In the genomic region with DNA sequence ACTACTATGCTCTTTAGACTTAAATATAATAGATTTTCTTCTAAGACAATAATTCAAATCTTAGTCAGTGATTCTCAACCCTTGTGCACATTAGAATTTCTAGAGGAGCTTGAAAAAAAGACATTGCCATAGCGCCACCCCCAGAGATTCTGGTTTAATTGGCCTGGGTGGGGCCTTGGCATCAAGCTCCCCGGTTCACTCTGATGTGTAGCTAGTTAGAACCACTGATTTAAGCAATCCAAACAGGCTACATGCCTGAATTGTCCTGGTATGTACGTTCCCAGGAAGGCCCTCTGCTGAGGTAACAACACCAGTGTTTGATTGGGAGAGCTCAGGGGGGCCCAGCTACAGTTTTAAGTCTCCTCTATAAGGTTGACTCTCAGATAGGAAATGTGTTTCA, we compare ENCODE assay signal across 11 cellular contexts. TPM values are rescaled to one million over a fixed set of nuclear protein-coding genes. Genes with fewer than 3 reads are reported as not detected.
A peak's percentile ranks its signal among the peaks of the same experiment; 100 is the strongest.
DNase-seq lines count a peak whose midpoint lies in the region; ATAC-seq and TF ChIP-seq lines count a peak whose summit lies in the region.
"Had no signal": no experiment of that assay in that cellular context is flagged by ENCODE, and none has a peak within 500 bp of the region (broad histone marks: within the 10 kb centered on the region; RNA-seq: fewer than 3 reads in every experiment).

No MANE protein-coding gene starts in this region.

- no peaks in the 10 kb centered on the region for H3K9me3 Mint-ChIP-seq in effector memory CD8-positive, alpha-beta T cell
- H3K9me3 Mint-ChIP-seq in neural progenitor cell: peaks cover 3% of the 10 kb centered on the region

- H3K9ac ChIP-seq in neural progenitor cell: no peak overlapping the region

- H3K27me3 ChIP-seq in neural progenitor cell: peaks cover 11% of the 10 kb centered on the region

- no peaks in the 10 kb centered on the region for H3K36me3 ChIP-seq in neural progenitor cell

- POLR2A ChIA-PET in HEK293T (lab: Yijun Ruan, JAX): interaction anchor here (1.7 to 2.3 kb wide), 2 partner anchors 9 to 20 kb away, joined by 5 to 16 read pairs; a partner anchor contains a TSS

- DNase-seq in EH (ENCODE audit: low read depth) (peak; percentile 28), neural progenitor cell (ENCODE audit: low spot score) (peak; percentile 13), middle frontal gyrus (ENCODE audit: extremely low spot score, low spot score) (no peak), omental fat pad (ENCODE audit: low spot score) (no peak), NCI-H510A treated with DMSO at 0.1 percent for 48 hours (lab: John Stamatoyannopoulos, UW) (no peak), HEK293T (ENCODE audit: extremely low spot score) (no peak)
- DNase-seq in effector memory CD8-positive, alpha-beta T cell: no peak
- DNase-seq: NCI-H446 treated with DMSO at 0.1 percent for 48 hours; stimulated activated CD8-positive, alpha-beta memory T cell treated with anti-CD3 and anti-CD28 coated beads, Interleukin-4, amount 100 ng/mL, for 48 hours had no signal

- peak overlapping the region; percentile 89 to 100 for H3K4me3 Mint-ChIP-seq in effector memory CD8-positive, alpha-beta T cell
- no peak overlapping the region for H3K4me3 Mint-ChIP-seq in neural progenitor cell

- no peak overlapping the region for H3K4me2 ChIP-seq in neural progenitor cell

- peaks cover 6% of the 10 kb centered on the region for H3K4me1 ChIP-seq in neural progenitor cell

- no peak overlapping the region for H3K27ac ChIP-seq in neural progenitor cell

- no peaks in the 10 kb centered on the region for H3K9me3 ChIP-seq in neural progenitor cell (ENCODE audit: low read depth)

- peak overlapping the region; percentile 52 for H2AFZ ChIP-seq in neural progenitor cell (replicated peaks)

- peaks cover 18 to 27% of the 10 kb centered on the region in 2 donors for H3K4me1 Mint-ChIP-seq in effector memory CD8-positive, alpha-beta T cell (ENCODE audit: low read depth in 2 of 2)
- H3K4me1 Mint-ChIP-seq in neural progenitor cell: peaks cover 8% of the 10 kb centered on the region

- H3K27me3 Mint-ChIP-seq in effector memory CD8-positive, alpha-beta T cell: no peaks in the 10 kb centered on the region
- H3K27me3 Mint-ChIP-seq in neural progenitor cell (ENCODE audit: insufficient read depth, low read depth): no peaks in the 10 kb centered on the region

- ATAC-seq in HG03354 (IDR thresholded peaks at IDR 0.05; ENCODE audit: poor library complexity, severe bottlenecking, unreplicated experiment) (peak; percentile 0), omental fat pad (ENCODE audit: low FRiP score) (no peak)
- ATAC-seq in effector memory CD8-positive, alpha-beta T cell (replicated peaks): no peak
- ATAC-seq: sciatic nerve had no signal

- TF ChIP-seq CTCF in neural progenitor cell (IDR thresholded peaks at IDR 0.05) (no peak), omental fat pad (IDR thresholded peaks at IDR 0.05) (no peak)

- peak overlapping the region; percentile 93 to 98 for H3K27ac Mint-ChIP-seq in effector memory CD8-positive, alpha-beta T cell
- no peak overlapping the region for H3K27ac Mint-ChIP-seq in neural progenitor cell

- no peak overlapping the region for H3K4me3 ChIP-seq in neural progenitor cell

- CTCF ChIA-PET in HEK293T (lab: Yijun Ruan, JAX): interaction anchor here (0.6 kb wide), 1 partner anchor 114 kb away, joined by 3 read pairs; no protein-coding TSS in a partner anchor

- H3F3A ChIP-seq in neural progenitor cell (ENCODE audit: low read depth): no peaks in the 10 kb centered on the region

- peaks cover 3% of the 10 kb centered on the region for H3K36me3 Mint-ChIP-seq in effector memory CD8-positive, alpha-beta T cell (ENCODE audit: insufficient read depth)
- H3K36me3 Mint-ChIP-seq in neural progenitor cell: no peaks in the 10 kb centered on the region

- H3K79me2 ChIP-seq in neural progenitor cell (ENCODE audit: low read depth): no peaks in the 10 kb centered on the region

- no peaks in the 10 kb centered on the region for H4K20me1 ChIP-seq in neural progenitor cell (ENCODE audit: low read depth)

TF ChIP-seq in HEK293T, 16 proteins besides CTCF, POLR2A, EP300 and RAD21:
- TF ChIP-seq SUZ12 (IDR thresholded peaks at IDR 0.05): no peak
- no peak for TF ChIP-seq HDGF (IDR thresholded peaks at IDR 0.05; ENCODE audit: borderline replicate concordance)
- TF ChIP-seq NFRKB (IDR thresholded peaks at IDR 0.05): no peak
- TF ChIP-seq ZNF384 (IDR thresholded peaks at IDR 0.05): no peak

RNA-seq across cellular contexts. Expression of a gene that starts 1.4 kb away (rescaled TPM):
- total RNA-seq in neural progenitor cell (ENCODE audit: low replicate concordance) (5.2 and 8.1 TPM in 2 replicates), omental fat pad (10 to 100 TPM; 10.2 to 19.9 (median 13.8) TPM)

RNA-seq across cellular contexts. Expression of a gene that starts 20.2 kb away (rescaled TPM):
- total RNA-seq in neural progenitor cell (ENCODE audit: low replicate concordance) (29.7 and 46.1 TPM in 2 replicates), omental fat pad (10 to 100 TPM in 3 of 4 donors, 1 to 10 TPM in 1; 8.8 to 17.8 (median 13.6) TPM)

Comparison
In these comparisons a context has a peak if more than half of its experiments do, and no peak if none do; other contexts are left out.
1. DNase-seq: peak in EH (single experiment) and neural progenitor cell (single experiment); none in effector memory CD8-positive, alpha-beta T cell (0 of 3), middle frontal gyrus (single experiment), omental fat pad (single experiment), NCI-H510A treated with DMSO at 0.1 percent for 48 hours (single experiment) and HEK293T (single experiment).